ENCODE assay signal across 14 cellular contexts in genomic region chr9:73824671-73825070, GRCh38.
"Had no signal": no experiment of that assay in that cellular context is flagged by ENCODE, and none has a peak within 500 bp of the region (broad histone marks: within the 10 kb centered on the region; RNA-seq: fewer than 3 reads in every experiment).

No MANE protein-coding gene starts in this region.

- H3K4me3 ChIP-seq: breast epithelium, heart left ventricle, lung, mucosa of descending colon had no signal

- H3K9me3 ChIP-seq: breast epithelium, heart left ventricle, mucosa of descending colon had no signal

- H3K27me3 ChIP-seq: breast epithelium, foreskin keratinocyte, heart left ventricle had no signal

- DNase-seq: activated CD4-positive, alpha-beta memory T cell treated with anti-CD3 and anti-CD28 coated beads for 36 hours; activated gamma-delta T cell treated with Interleukin-2 at 50 U/mL for 16 hours; activated naive CD8-positive, alpha-beta T cell treated with anti-CD3 and anti-CD28 coated beads, Interleukin-2, amount 10 ng/mL, durations not matched to agents 7 days and 5 days; activated T-cell treated with anti-CD3 and anti-CD28 coated beads, Interleukin-2, amount 50 U/mL, for 72 hours; aorta; foreskin keratinocyte; heart left ventricle; mucosa of descending colon; natural killer cell; stimulated activated CD4-positive, alpha-beta T cell treated with anti-CD3 and anti-CD28 coated beads, Interleukin-12 subunit alpha, Interleukin-12 subunit beta, amount 100 ng/mL, for 4 hours; stimulated activated naive CD4-positive, alpha-beta T cell treated with Interleukin-2 at 50 U/mL for 16 hours had no signal

- H3K4me1 ChIP-seq: breast epithelium, foreskin keratinocyte, heart left ventricle had no signal

- H3K36me3 ChIP-seq: breast epithelium, heart left ventricle had no signal

- H3K27ac ChIP-seq: breast epithelium, foreskin keratinocyte, heart left ventricle had no signal

- ATAC-seq: activated T-cell treated with anti-CD3 and anti-CD28 coated beads, Interleukin-2, amount 50 U/mL, for 72 hours; foreskin keratinocyte; heart left ventricle; mucosa of descending colon; natural killer cell; sciatic nerve had no signal
